Comparison of ENCODE assay signal across 1 cellular context in the genomic region with DNA sequence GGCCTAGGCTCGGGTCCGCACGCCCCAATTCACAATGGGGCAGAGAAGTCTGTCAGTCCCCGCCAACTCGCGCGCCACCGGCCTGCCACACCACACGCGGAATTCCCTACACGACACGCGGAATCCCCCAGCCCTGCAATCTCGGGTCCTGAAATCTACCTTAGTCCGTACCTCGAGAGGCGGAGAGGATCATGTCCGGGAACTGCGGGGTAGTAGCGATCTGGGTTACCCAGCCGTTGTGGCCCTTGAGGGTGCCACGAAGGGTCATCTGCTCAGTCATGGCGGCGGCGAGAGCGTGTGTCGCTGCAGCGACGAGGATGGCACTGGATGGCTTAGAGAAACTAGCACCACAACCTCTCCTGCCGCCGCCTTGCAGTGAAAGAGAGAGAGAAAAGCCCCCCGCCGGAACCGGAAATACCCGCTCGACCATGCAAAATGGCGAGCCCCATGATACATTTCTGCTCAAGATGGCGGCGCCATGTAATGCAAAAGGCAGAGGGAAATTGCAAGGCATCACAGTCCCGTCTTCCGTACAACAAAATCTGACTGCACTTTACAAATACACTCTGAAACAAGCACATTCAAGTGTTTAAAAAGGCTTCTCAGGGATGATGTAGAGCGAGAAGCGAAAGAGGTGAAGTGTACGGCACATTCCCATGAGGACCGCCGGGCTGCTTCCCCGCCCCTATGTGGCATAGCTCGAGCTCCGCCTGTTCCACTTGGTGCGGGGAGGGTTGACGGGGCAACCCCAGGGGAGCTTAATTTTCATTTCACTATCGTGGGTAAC.
TF ChIP-seq lines count a peak whose summit lies in the region.

RACK1 (minus strand) TSS at position 386 of the 787 bp plus-strand sequence; CDS start at position 280, 106 bp downstream.

TF ChIP-seq in HepG2, 621 proteins besides CTCF, POLR2A, EP300 and RAD21 (continued from another document and continues in another):
- TF ChIP-seq KIAA2018 (CRISPR knock-in tag; IDR thresholded peaks at IDR 0.05; ENCODE audit: borderline replicate concordance) (no peak), AHDC1 (CRISPR knock-in tag; IDR thresholded peaks at IDR 0.05; ENCODE audit: borderline replicate concordance) (no peak), ZBTB7B (CRISPR knock-in tag; IDR thresholded peaks at IDR 0.05) (no peak), ZNF720 (CRISPR knock-in tag; IDR thresholded peaks at IDR 0.05) (no peak), ZMAT3 (CRISPR knock-in tag; conservative IDR thresholded peaks at IDR 0.05) (no peak), ZBTB8A (CRISPR knock-in tag; IDR thresholded peaks at IDR 0.05; ENCODE audit: borderline replicate concordance, low read depth) (peak; percentile 26; the same call in 1 of the 2 replicates), ZNF331 (CRISPR knock-in tag; IDR thresholded peaks at IDR 0.05) (peak; percentile 36; the same call in 1 of the 2 replicates), NFIC (IDR thresholded peaks at IDR 0.05; ENCODE audit: low read length) (0 out of 2 replicates have a peak, but pooled peaks have one; percentile 23), MAFG (CRISPR knock-in tag; IDR thresholded peaks at IDR 0.05) (no peak), ZNF510 (CRISPR knock-in tag; IDR thresholded peaks at IDR 0.05; ENCODE audit: low read depth) (no peak), FLYWCH1 (CRISPR knock-in tag; IDR thresholded peaks at IDR 0.05) (no peak), REL (CRISPR knock-in tag; conservative IDR thresholded peaks at IDR 0.05) (peak; percentile 62; the same call in 1 of the 2 replicates), RBAK (CRISPR knock-in tag; IDR thresholded peaks at IDR 0.05) (0 out of 2 replicates have a peak, but pooled peaks have one; percentile 26), BHLHE40 (IDR thresholded peaks at IDR 0.05; ENCODE audit: low read length) (peak; percentile 78; the same call in 1 of the 2 replicates), WIZ (CRISPR knock-in tag; IDR thresholded peaks at IDR 0.05) (0 out of 2 replicates have a peak, but pooled peaks have one; percentile 78), SUZ12 (IDR thresholded peaks at IDR 0.05; ENCODE audit: low read depth, low read length) (no peak), ZNF687 (CRISPR knock-in tag; IDR thresholded peaks at IDR 0.05) (peak; percentile 91), TRAFD1 (CRISPR knock-in tag; IDR thresholded peaks at IDR 0.05; ENCODE audit: borderline replicate concordance) (no peak), NFE2L1 (CRISPR knock-in tag; IDR thresholded peaks at IDR 0.05; ENCODE audit: borderline replicate concordance) (no peak), ZNF577 (CRISPR knock-in tag; IDR thresholded peaks at IDR 0.05; ENCODE audit: borderline replicate concordance, low read depth) (no peak)
- TF ChIP-seq, protein P1, sequence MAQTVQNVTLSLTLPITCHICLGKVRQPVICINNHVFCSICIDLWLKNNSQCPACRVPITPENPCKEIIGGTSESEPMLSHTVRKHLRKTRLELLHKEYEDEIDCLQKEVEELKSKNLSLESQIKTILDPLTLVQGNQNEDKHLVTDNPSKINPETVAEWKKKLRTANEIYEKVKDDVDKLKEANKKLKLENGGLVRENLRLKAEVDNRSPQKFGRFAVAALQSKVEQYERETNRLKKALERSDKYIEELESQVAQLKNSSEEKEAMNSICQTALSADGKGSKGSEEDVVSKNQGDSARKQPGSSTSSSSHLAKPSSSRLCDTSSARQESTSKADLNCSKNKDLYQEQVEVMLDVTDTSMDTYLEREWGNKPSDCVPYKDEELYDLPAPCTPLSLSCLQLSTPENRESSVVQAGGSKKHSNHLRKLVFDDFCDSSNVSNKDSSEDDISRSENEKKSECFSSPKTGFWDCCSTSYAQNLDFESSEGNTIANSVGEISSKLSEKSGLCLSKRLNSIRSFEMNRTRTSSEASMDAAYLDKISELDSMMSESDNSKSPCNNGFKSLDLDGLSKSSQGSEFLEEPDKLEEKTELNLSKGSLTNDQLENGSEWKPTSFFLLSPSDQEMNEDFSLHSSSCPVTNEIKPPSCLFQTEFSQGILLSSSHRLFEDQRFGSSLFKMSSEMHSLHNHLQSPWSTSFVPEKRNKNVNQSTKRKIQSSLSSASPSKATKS (CRISPR knock-in tag; IDR thresholded peaks at IDR 0.05): peak; percentile 43; the same call in 1 of the 2 replicates
- TF ChIP-seq, protein P2, sequence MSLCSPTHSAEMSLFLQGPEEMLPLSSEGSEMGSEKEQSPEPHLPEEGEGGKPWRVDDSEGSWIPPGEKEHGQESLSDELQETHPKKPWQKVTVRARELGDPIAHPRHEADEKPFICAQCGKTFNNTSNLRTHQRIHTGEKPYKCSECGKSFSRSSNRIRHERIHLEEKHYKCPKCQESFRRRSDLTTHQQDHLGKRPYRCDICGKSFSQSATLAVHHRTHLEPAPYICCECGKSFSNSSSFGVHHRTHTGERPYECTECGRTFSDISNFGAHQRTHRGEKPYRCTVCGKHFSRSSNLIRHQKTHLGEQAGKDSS (CRISPR knock-in tag; IDR thresholded peaks at IDR 0.05; ENCODE audit: borderline replicate concordance, low read depth): no peak
- TF ChIP-seq, protein P3, sequence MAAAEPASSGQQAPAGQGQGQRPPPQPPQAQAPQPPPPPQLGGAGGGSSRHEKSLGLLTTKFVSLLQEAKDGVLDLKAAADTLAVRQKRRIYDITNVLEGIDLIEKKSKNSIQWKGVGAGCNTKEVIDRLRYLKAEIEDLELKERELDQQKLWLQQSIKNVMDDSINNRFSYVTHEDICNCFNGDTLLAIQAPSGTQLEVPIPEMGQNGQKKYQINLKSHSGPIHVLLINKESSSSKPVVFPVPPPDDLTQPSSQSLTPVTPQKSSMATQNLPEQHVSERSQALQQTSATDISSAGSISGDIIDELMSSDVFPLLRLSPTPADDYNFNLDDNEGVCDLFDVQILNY (CRISPR knock-in tag; conservative IDR thresholded peaks at IDR 0.05): 0 out of 2 replicates have a peak, but pooled peaks have one; percentile 6
